In genomic region chr19:45217957-45218334, GRCh38 we compare ENCODE assay signal across 18 cellular contexts. TPM values are rescaled to one million over a fixed set of nuclear protein-coding genes. Genes with fewer than 3 reads are reported as not detected.
DNase-seq lines count a peak whose midpoint lies in the region; ATAC-seq and TF ChIP-seq lines count a peak whose summit lies in the region.
"Had no signal": no experiment of that assay in that cellular context is flagged by ENCODE, and none has a peak within 500 bp of the region (broad histone marks: within the 10 kb centered on the region; RNA-seq: fewer than 3 reads in every experiment).

No MANE protein-coding gene starts in this region.

- H3K27me3 ChIP-seq in GM23248 (replicated peaks; ENCODE audit: insufficient read depth) (peaks cover 43% of the 10 kb centered on the region), HUES48 (ENCODE audit: control insufficient read depth, insufficient read depth, low read length) (peaks cover 47% of the 10 kb centered on the region), iPS DF 6.9 (ENCODE audit: control insufficient read depth, insufficient read depth, low read length) (peaks cover 15% of the 10 kb centered on the region), neuronal stem cell (ENCODE audit: control insufficient read depth in 3 of 3, insufficient read depth in 3 of 3, low read depth in 1 of 3, low read length in 3 of 3) (peaks cover 21 to 55% (median 23%) of the 10 kb centered on the region in 3 experiments), PC-3 (ENCODE audit: low read length) (0 out of 2 replicates have a peak, but pooled peaks cover 12% of the 10 kb centered on the region)

- H4K91ac ChIP-seq in neuronal stem cell (ENCODE audit: low read depth, low read length, poor library complexity): no peak overlapping the region

- no peak overlapping the region for H2AFZ ChIP-seq in GM23248
- H2AFZ ChIP-seq in neuronal stem cell (ENCODE audit: low read length): peak overlapping the region; percentile 82
- no peak overlapping the region for H2AFZ ChIP-seq in PC-3 (ENCODE audit: low read length)

- no peak overlapping the region for H3K18ac ChIP-seq in neuronal stem cell (ENCODE audit: low read length)

- H3K9me2 ChIP-seq in GM23248 (ENCODE audit: insufficient read depth) (no peaks in the 10 kb centered on the region), PC-3 (replicated peaks; ENCODE audit: low read length) (no peaks in the 10 kb centered on the region)

- H3K4me3 ChIP-seq in GM23248: no peak overlapping the region
- H3K4me3 ChIP-seq in HUES48 (ENCODE audit: low read depth, low read length): peak overlapping the region; percentile 61
- peak overlapping the region; percentile 32; the same call in 1 of the 2 replicates for H3K4me3 ChIP-seq in iPS DF 6.9 (ENCODE audit: low read length)
- H3K4me3 ChIP-seq in neuronal stem cell (ENCODE audit: low read length in 2 of 2): no peak overlapping the region
- no peak overlapping the region for H3K4me3 ChIP-seq in PC-3 (ENCODE audit: low read length)
- H3K4me3 ChIP-seq: Peyer's patch had no signal

- H3K36me3 ChIP-seq in GM23248 (ENCODE audit: low read depth) (no peaks in the 10 kb centered on the region), HUES48 (ENCODE audit: control insufficient read depth, insufficient read depth, low read length) (no peaks in the 10 kb centered on the region), iPS DF 6.9 (ENCODE audit: control insufficient read depth, insufficient read depth, low read length) (no peaks in the 10 kb centered on the region), neuronal stem cell (replicated peaks in 1 of 2; ENCODE audit: control insufficient read depth in 2 of 2, insufficient read depth in 2 of 2, low read length in 2 of 2) (no peaks in the 10 kb centered on the region), PC-3 (ENCODE audit: low read depth, low read length) (no peaks in the 10 kb centered on the region)
- H3K36me3 ChIP-seq: Peyer's patch had no signal

- no peak overlapping the region for H3K4ac ChIP-seq in neuronal stem cell (ENCODE audit: low read length)

- no peak overlapping the region for H4K8ac ChIP-seq in neuronal stem cell (ENCODE audit: low read depth, low read length)

- ATAC-seq in PC-3: no peak
- ATAC-seq: HCT116 had no signal

- H3K4me1 ChIP-seq in GM23248 (ENCODE audit: insufficient read depth) (no peaks in the 10 kb centered on the region), HUES48 (ENCODE audit: control insufficient read depth, insufficient read depth, low read length) (no peaks in the 10 kb centered on the region), iPS DF 6.9 (ENCODE audit: control insufficient read depth, insufficient read depth, low read length) (peaks cover 3% of the 10 kb centered on the region; the same call in 1 of the 2 replicates), neuronal stem cell (ENCODE audit: control insufficient read depth in 2 of 2, insufficient read depth in 1 of 2, low read depth in 1 of 2, low read length in 2 of 2) (peaks cover 3 to 5% of the 10 kb centered on the region in 2 donors), PC-3 (ENCODE audit: insufficient read depth, low read length) (no peaks in the 10 kb centered on the region)

- intact Hi-C loops in PC-3 (cut with micrococcal nuclease): no loop called here

- no peak overlapping the region for H3K14ac ChIP-seq in neuronal stem cell (ENCODE audit: low read length)

- H3K79me2 ChIP-seq in GM23248 (ENCODE audit: insufficient read depth) (no peaks in the 10 kb centered on the region), PC-3 (ENCODE audit: low read length) (no peaks in the 10 kb centered on the region)

- WGBS in GM23248 (ENCODE audit: low coverage in 1 of 2, low lambda C conversion rate in 2 of 2, missing lambda C conversion rate in 2 of 2), 2 experiments: 15 to 19% methylated on average over 3 to 14 of the region's 14 CpGs
- WGBS in iPS DF 6.9 (ENCODE audit: insufficient coverage, insufficient read length): no CpG with 5 or more reads among the region's 14 CpGs
- no CpG with 5 or more reads among the region's 14 CpGs for WGBS in neuronal stem cell (ENCODE audit: extremely low coverage in 2 of 2, insufficient read length in 2 of 2, insufficient replicate concordance in 1 of 2), 2 donors

- H3K79me1 ChIP-seq in neuronal stem cell (ENCODE audit: low read depth, low read length): peaks cover under 1% of the 10 kb centered on the region

- no peaks in the 10 kb centered on the region for H4K20me1 ChIP-seq in GM23248 (ENCODE audit: insufficient read depth)
- no peaks in the 10 kb centered on the region for H4K20me1 ChIP-seq in PC-3 (ENCODE audit: low read length)

- H3K4me2 ChIP-seq in GM23248 (ENCODE audit: unreplicated experiment) (peak overlapping the region; percentile 31), neuronal stem cell (ENCODE audit: insufficient read depth, low read length, poor library complexity, severe bottlenecking) (no peak overlapping the region), PC-3 (ENCODE audit: low read length) (no peak overlapping the region)
- H3K4me2 ChIP-seq: KMS-11 had no signal

- POLR2A ChIA-PET in PC-3 (lab: Charles Lee; ENCODE audit: unreplicated experiment): no interaction called here

- no peak overlapping the region for H3K23ac ChIP-seq in neuronal stem cell (ENCODE audit: low read depth, low read length, poor library complexity)

- H3K9me3 ChIP-seq in GM23248 (ENCODE audit: low read depth) (no peaks in the 10 kb centered on the region), HUES48 (ENCODE audit: control insufficient read depth, insufficient read depth, low read length) (no peaks in the 10 kb centered on the region), iPS DF 6.9 (ENCODE audit: control insufficient read depth, insufficient read depth, low read length) (no peaks in the 10 kb centered on the region), neuronal stem cell (replicated peaks in 1 of 2; ENCODE audit: control insufficient read depth in 2 of 2, insufficient read depth in 1 of 2, low read depth in 1 of 2, low read length in 2 of 2) (peaks cover 0 to 2% of the 10 kb centered on the region in 2 donors), PC-3 (ENCODE audit: low read length) (no peaks in the 10 kb centered on the region)
- H3K9me3 ChIP-seq: Peyer's patch had no signal

- in situ Hi-C loops in GM23248 (cut with MboI): no loop called here

- no peak overlapping the region for H3K27ac ChIP-seq in GM23248
- no peak overlapping the region for H3K27ac ChIP-seq in HUES48 (ENCODE audit: low read depth, low read length)
- H3K27ac ChIP-seq in iPS DF 6.9 (ENCODE audit: low read length): no peak overlapping the region
- no peak overlapping the region for H3K27ac ChIP-seq in neuronal stem cell (replicated peaks; ENCODE audit: low read length)
- H3K27ac ChIP-seq in PC-3 (ENCODE audit: low read length): no peak overlapping the region
- H3K27ac ChIP-seq: C4-2B, KMS-11, Peyer's patch had no signal

- TF ChIP-seq CTCF in PC-3 (conservative IDR thresholded peaks at IDR 0.05; ENCODE audit: low read depth, low read length): no peak

- H3K9ac ChIP-seq in GM23248: no peak overlapping the region
- H3K9ac ChIP-seq in HUES48 (ENCODE audit: low read depth, low read length): no peak overlapping the region
- no peak overlapping the region for H3K9ac ChIP-seq in neuronal stem cell (ENCODE audit: low read depth, low read length, poor library complexity)
- no peak overlapping the region for H3K9ac ChIP-seq in PC-3 (ENCODE audit: low read length)
- H3K9ac ChIP-seq: KMS-11 had no signal

- H2BK120ac ChIP-seq in neuronal stem cell (ENCODE audit: low read depth, low read length): no peak overlapping the region

- CTCF ChIA-PET in PC-3 (lab: Charles Lee): no interaction called here

- H3F3A ChIP-seq in GM23248 (ENCODE audit: insufficient read depth) (no peaks in the 10 kb centered on the region), PC-3 (ENCODE audit: low read length, unreplicated experiment) (no peaks in the 10 kb centered on the region)

- no peak overlapping the region for H2AK5ac ChIP-seq in neuronal stem cell (ENCODE audit: low read depth, low read length)

- no peak overlapping the region for H2BK15ac ChIP-seq in neuronal stem cell (ENCODE audit: low read length)

- BruUV-seq in PC-3 (replicated peaks; lab: Mats Ljungman, UMichigan): no TSS peak

- H2BK5ac ChIP-seq in neuronal stem cell (ENCODE audit: low read length): no peak overlapping the region

- DNase-seq in GM23248: no peak
- no peak for DNase-seq in iPS DF 6.9 (ENCODE audit: low read depth, low spot score)
- no peak for DNase-seq in neuronal stem cell (ENCODE audit: low spot score)
- DNase-seq in effector CD8-positive, alpha-beta T cell (lab: John Stamatoyannopoulos, UW): no peak
- no peak for DNase-seq in PC-3
- DNase-seq in SK-N-DZ (ENCODE audit: low spot score): no peak
- DNase-seq: ACHN, AML-193, DMS79, MV-4-11, NCI-H2029 treated with DMSO at 0.1 percent for 48 hours, NCI-H446 treated with DMSO at 0.1 percent for 48 hours, Peyer's patch, T-helper 1 cell had no signal

- no peak overlapping the region for H2BK12ac ChIP-seq in neuronal stem cell (ENCODE audit: low read length)

RNA-seq across cellular contexts. Expression of gene EXOC3L2, which starts 27.3 kb away (rescaled TPM):
- 0.38 TPM in 1 of 2 replicates, not detected in the other for total RNA-seq in GM23248 (2014; rRNA removed; shearing (Covaris generic))
- 0.06 TPM in 1 of 2 replicates, not detected in the other for polyA plus RNA-seq in GM23248 (2016; fragmentation: Nextera tagmentation; extraction: Ambion mirVana)
- 0.04 TPM for polyA plus RNA-seq in neuronal stem cell (2013, experiment 1 of 2)
- polyA plus RNA-seq in neuronal stem cell (2013, experiment 2 of 2): 0.04 TPM
- not detected in 2 replicates for total RNA-seq in PC-3 (2014; rRNA removed)
- polyA plus RNA-seq in SK-N-DZ (2014; cell fraction: cytosol; rRNA removed): not detected in 2 replicates
- not detected in 2 replicates for polyA plus RNA-seq in SK-N-DZ (2014; cell fraction: nucleus; rRNA removed)

RNA-seq across cellular contexts. Expression of gene MARK4, which starts 33.1 kb away (rescaled TPM):
- 10.2 and 11.6 TPM in 2 replicates for total RNA-seq in GM23248 (2014; rRNA removed; shearing (Covaris generic))
- 4.0 and 4.9 TPM in 2 replicates for polyA plus RNA-seq in GM23248 (2016; fragmentation: Nextera tagmentation; extraction: Ambion mirVana)
- 38.8 TPM for polyA plus RNA-seq in neuronal stem cell (2013, experiment 1 of 2)
- 39.8 TPM for polyA plus RNA-seq in neuronal stem cell (2013, experiment 2 of 2)
- 12.1 and 21.8 TPM in 2 replicates for total RNA-seq in PC-3 (2014; rRNA removed)
- 9.6 and 13.2 TPM in 2 replicates for polyA plus RNA-seq in SK-N-DZ (2014; cell fraction: cytosol; rRNA removed)
- polyA plus RNA-seq in SK-N-DZ (2014; cell fraction: nucleus; rRNA removed): 10.6 and 11.5 TPM in 2 replicates

RNA-seq across cellular contexts. Expression of gene BLOC1S3, which starts 39.4 kb away (rescaled TPM):
- 4.3 and 9.0 TPM in 2 replicates for total RNA-seq in GM23248 (2014; rRNA removed; shearing (Covaris generic))
- polyA plus RNA-seq in GM23248 (2016; fragmentation: Nextera tagmentation; extraction: Ambion mirVana): 7.2 and 8.9 TPM in 2 replicates
- 3.6 TPM for polyA plus RNA-seq in neuronal stem cell (2013, experiment 1 of 2)
- polyA plus RNA-seq in neuronal stem cell (2013, experiment 2 of 2): 3.7 TPM
- 7.3 and 11.9 TPM in 2 replicates for total RNA-seq in PC-3 (2014; rRNA removed)
- polyA plus RNA-seq in SK-N-DZ (2014; cell fraction: cytosol; rRNA removed): 4.8 and 6.0 TPM in 2 replicates
- polyA plus RNA-seq in SK-N-DZ (2014; cell fraction: nucleus; rRNA removed): 3.1 and 12.5 TPM in 2 replicates

RNA-seq across cellular contexts. Expression of gene TRAPPC6A, which starts 39.9 kb away (rescaled TPM):
- 0.89 and 11.2 TPM in 2 replicates for total RNA-seq in GM23248 (2014; rRNA removed; shearing (Covaris generic))
- 16.9 and 18.8 TPM in 2 replicates for polyA plus RNA-seq in GM23248 (2016; fragmentation: Nextera tagmentation; extraction: Ambion mirVana)
- polyA plus RNA-seq in neuronal stem cell (2013, experiment 1 of 2): 50.4 TPM
- 51.0 TPM for polyA plus RNA-seq in neuronal stem cell (2013, experiment 2 of 2)
- 18.3 and 23.2 TPM in 2 replicates for total RNA-seq in PC-3 (2014; rRNA removed)
- polyA plus RNA-seq in SK-N-DZ (2014; cell fraction: cytosol; rRNA removed): 54.8 and 79.2 TPM in 2 replicates
- 44.0 and 72.4 TPM in 2 replicates for polyA plus RNA-seq in SK-N-DZ (2014; cell fraction: nucleus; rRNA removed)

RNA-seq across cellular contexts. Expression of gene NKPD1, which starts 57.2 kb away (rescaled TPM):
- total RNA-seq in GM23248 (2014; rRNA removed; shearing (Covaris generic)): 0.11 and 0.25 TPM in 2 replicates
- not detected in 2 replicates for polyA plus RNA-seq in GM23248 (2016; fragmentation: Nextera tagmentation; extraction: Ambion mirVana)
- 0.28 TPM for polyA plus RNA-seq in neuronal stem cell (2013, experiment 1 of 2)
- polyA plus RNA-seq in neuronal stem cell (2013, experiment 2 of 2): 0.33 TPM
- total RNA-seq in PC-3 (2014; rRNA removed): 0.75 and 1.1 TPM in 2 replicates
- polyA plus RNA-seq in SK-N-DZ (2014; cell fraction: cytosol; rRNA removed): 0.09 TPM in 1 of 2 replicates, not detected in the other
- polyA plus RNA-seq in SK-N-DZ (2014; cell fraction: nucleus; rRNA removed): 0.71 and 0.88 TPM in 2 replicates

Comparison
In these comparisons a context has a peak if more than half of its experiments do, and no peak if none do; other contexts are left out.
1. H3K4me3 ChIP-seq: peak in HUES48 (single experiment) and iPS DF 6.9 (single experiment); none in GM23248 (single experiment), neuronal stem cell (0 of 2) and PC-3 (single experiment).